ENCODE assay signal across 24 cellular contexts in the genomic region with DNA sequence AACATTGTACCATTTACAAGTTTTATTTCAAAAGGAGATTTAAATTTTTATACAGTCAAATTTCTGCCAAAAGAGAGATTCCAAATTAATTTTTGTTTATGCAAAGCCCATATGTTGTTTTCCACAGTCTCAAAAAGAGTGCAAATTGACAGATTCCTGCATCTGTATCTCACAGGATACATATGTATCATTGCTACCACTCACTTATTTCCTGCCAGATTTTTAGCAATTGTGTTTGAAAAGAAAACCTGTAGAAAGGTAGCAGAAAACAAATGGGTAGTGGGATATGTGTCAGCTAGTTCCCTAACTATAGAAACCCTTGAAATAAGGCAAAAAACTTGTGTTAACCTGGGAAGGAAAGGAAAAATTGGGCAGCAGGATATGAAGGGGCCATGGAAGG.
"Had no signal": no experiment of that assay in that cellular context is flagged by ENCODE, and none has a peak within 500 bp of the region (broad histone marks: within the 10 kb centered on the region; RNA-seq: fewer than 3 reads in every experiment).

No MANE protein-coding gene starts in this region.

- H3K27ac Mint-ChIP-seq: natural killer cell; nephron; neural progenitor cell; progenitor cell of endocrine pancreas; stimulated activated effector memory CD8-positive, alpha-beta T cell treated with anti-CD3 and anti-CD28 coated beads, Interleukin-12 subunit alpha, Interleukin-12 subunit beta, amount 100 ng/mL, for 72 hours; stimulated activated naive B cell treated with anti-CD40 and anti-IgM and Interleukin-4, amounts not matched to agents 10 μg/mL and 1 μg/mL and 100 μg/mL, for 72 hours; stimulated activated naive CD8-positive, alpha-beta T cell treated with anti-CD3 and anti-CD28 coated beads, Interleukin-15, Interleukin-2, amounts not matched to agents 100 ng/mL and 50 ng/mL, for 24 hours had no signal

- H3K4me1 Mint-ChIP-seq: natural killer cell; nephron; neural progenitor cell; stimulated activated naive B cell treated with anti-CD40 and anti-IgM and Interleukin-4, amounts not matched to agents 10 μg/mL and 1 μg/mL and 100 μg/mL, for 72 hours had no signal

- H3K36me3 Mint-ChIP-seq: natural killer cell; stimulated activated effector memory CD8-positive, alpha-beta T cell treated with anti-CD3 and anti-CD28 coated beads, Interleukin-12 subunit alpha, Interleukin-12 subunit beta, amount 100 ng/mL, for 72 hours had no signal

- H3K27me3 Mint-ChIP-seq: progenitor cell of endocrine pancreas; stimulated activated naive B cell treated with anti-CD40 and anti-IgM and Interleukin-4, amounts not matched to agents 10 μg/mL and 1 μg/mL and 100 μg/mL, for 72 hours; stimulated activated naive CD8-positive, alpha-beta T cell treated with anti-CD3 and anti-CD28 coated beads, Interleukin-15, Interleukin-2, amounts not matched to agents 100 ng/mL and 50 ng/mL, for 24 hours had no signal

- H3K9me3 Mint-ChIP-seq: natural killer cell; neural progenitor cell; stimulated activated effector memory CD8-positive, alpha-beta T cell treated with anti-CD3 and anti-CD28 coated beads, Interleukin-12 subunit alpha, Interleukin-12 subunit beta, amount 100 ng/mL, for 72 hours; stimulated activated naive B cell treated with anti-CD40 and anti-IgM and Interleukin-4, amounts not matched to agents 10 μg/mL and 1 μg/mL and 100 μg/mL, for 72 hours; stimulated activated naive CD8-positive, alpha-beta T cell treated with anti-CD3 and anti-CD28 coated beads, Interleukin-15, Interleukin-2, amounts not matched to agents 100 ng/mL and 50 ng/mL, for 24 hours had no signal

- DNase-seq: natural killer cell; occipital lobe; ovary; posterior cingulate gyrus; psoas muscle; right cardiac atrium; right lobe of liver; sigmoid colon; small intestine; stimulated activated CD4-positive, alpha-beta T cell treated with anti-CD3 and anti-CD28 coated beads, Interleukin-15, amount 100 ng/mL, for 24 hours; stimulated activated CD4-positive, alpha-beta T cell treated with anti-CD3 and anti-CD28 coated beads, Interleukin-2, amount 100 ng/mL, for 24 hours; stimulated activated CD4-positive, alpha-beta T cell treated with anti-CD3 and anti-CD28 coated beads, Interleukin-2, amount 100 ng/mL, for 48 hours; stimulated activated CD4-positive, alpha-beta T cell treated with anti-CD3 and anti-CD28 coated beads, Interleukin-4, amount 100 ng/mL, for 24 hours; stimulated activated naive B cell treated with anti-CD40 and anti-IgM and Interleukin-4, amounts not matched to agents 10 μg/mL and 1 μg/mL and 100 μg/mL, for 72 hours; stimulated activated naive CD4-positive, alpha-beta T cell treated with Interleukin-2 at 50 U/mL for 16 hours; stomach; thyroid gland; trophoblast cell; upper lobe of left lung had no signal

- H3K4me3 Mint-ChIP-seq: natural killer cell; nephron; neural progenitor cell; stimulated activated effector memory CD8-positive, alpha-beta T cell treated with anti-CD3 and anti-CD28 coated beads, Interleukin-12 subunit alpha, Interleukin-12 subunit beta, amount 100 ng/mL, for 72 hours; stimulated activated naive B cell treated with anti-CD40 and anti-IgM and Interleukin-4, amounts not matched to agents 10 μg/mL and 1 μg/mL and 100 μg/mL, for 72 hours; stimulated activated naive CD8-positive, alpha-beta T cell treated with anti-CD3 and anti-CD28 coated beads, Interleukin-15, Interleukin-2, amounts not matched to agents 100 ng/mL and 50 ng/mL, for 24 hours had no signal
